ENCODE assay signal across 1 cellular context in genomic region chr7:92415225-92415624, GRCh38.
TF ChIP-seq lines count a peak whose summit lies in the region.

No MANE protein-coding gene starts in this region.

TF ChIP-seq in IMR-90, 13 proteins besides CTCF, POLR2A, EP300 and RAD21 (continued from another document):
- TF ChIP-seq USF2 (IDR thresholded peaks at IDR 0.05; ENCODE audit: low read depth, low read length) (no peak), MXI1 (IDR thresholded peaks at IDR 0.05; ENCODE audit: borderline replicate concordance, low read depth, low read length) (no peak), CEBPB (IDR thresholded peaks at IDR 0.05; ENCODE audit: low read depth, low read length) (no peak), ELK1 (IDR thresholded peaks at IDR 0.05; ENCODE audit: borderline replicate concordance, low read depth, low read length) (no peak), BHLHE40 (IDR thresholded peaks at IDR 0.05; ENCODE audit: low read depth, low read length) (no peak), RCOR1 (IDR thresholded peaks at IDR 0.05; ENCODE audit: insufficient replicate concordance, low read length) (no peak), NFE2L2 (IDR thresholded peaks at IDR 0.05; ENCODE audit: low read depth, low read length) (no peak), FOS (IDR thresholded peaks at IDR 0.05; ENCODE audit: low read depth, low read length) (no peak), CHD1 (IDR thresholded peaks at IDR 0.05; ENCODE audit: low read depth, low read length) (no peak)
